Comparison of ENCODE assay signal across 2 cellular contexts in the genomic region with DNA sequence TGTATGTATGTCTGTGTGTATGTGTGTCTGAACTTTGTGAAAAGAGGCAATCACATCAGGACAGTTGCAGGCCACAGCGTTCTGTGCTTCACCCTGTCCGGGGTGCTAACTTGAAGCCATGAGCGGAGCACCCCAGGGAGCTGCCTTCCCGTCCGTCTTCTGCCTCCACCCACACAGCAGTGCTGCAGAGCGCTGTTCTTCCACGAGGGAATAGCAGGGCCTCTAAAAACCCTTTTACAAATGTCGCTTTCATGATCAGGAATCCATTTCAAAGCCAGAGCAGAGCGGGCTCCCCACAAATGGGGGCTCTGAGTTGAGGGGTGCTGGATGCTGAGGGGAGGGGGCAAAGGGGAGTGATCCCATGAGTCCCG.
TF ChIP-seq lines count a peak whose summit lies in the region.

No MANE protein-coding gene starts in this region.

TF ChIP-seq in HepG2, 621 proteins besides CTCF, POLR2A, EP300 and RAD21 (continued from another document):
- TF ChIP-seq, protein P1, sequence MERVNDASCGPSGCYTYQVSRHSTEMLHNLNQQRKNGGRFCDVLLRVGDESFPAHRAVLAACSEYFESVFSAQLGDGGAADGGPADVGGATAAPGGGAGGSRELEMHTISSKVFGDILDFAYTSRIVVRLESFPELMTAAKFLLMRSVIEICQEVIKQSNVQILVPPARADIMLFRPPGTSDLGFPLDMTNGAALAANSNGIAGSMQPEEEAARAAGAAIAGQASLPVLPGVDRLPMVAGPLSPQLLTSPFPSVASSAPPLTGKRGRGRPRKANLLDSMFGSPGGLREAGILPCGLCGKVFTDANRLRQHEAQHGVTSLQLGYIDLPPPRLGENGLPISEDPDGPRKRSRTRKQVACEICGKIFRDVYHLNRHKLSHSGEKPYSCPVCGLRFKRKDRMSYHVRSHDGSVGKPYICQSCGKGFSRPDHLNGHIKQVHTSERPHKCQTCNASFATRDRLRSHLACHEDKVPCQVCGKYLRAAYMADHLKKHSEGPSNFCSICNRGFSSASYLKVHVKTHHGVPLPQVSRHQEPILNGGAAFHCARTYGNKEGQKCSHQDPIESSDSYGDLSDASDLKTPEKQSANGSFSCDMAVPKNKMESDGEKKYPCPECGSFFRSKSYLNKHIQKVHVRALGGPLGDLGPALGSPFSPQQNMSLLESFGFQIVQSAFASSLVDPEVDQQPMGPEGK (CRISPR knock-in tag; IDR thresholded peaks at IDR 0.05): no peak
TF ChIP-seq in HepG2: peak in this region for 1.

TF ChIP-seq in H1, 55 proteins besides CTCF, POLR2A, EP300 and RAD21 (continued from another document):
- no peak for TF ChIP-seq TCF12 (IDR thresholded peaks at IDR 0.05; ENCODE audit: low read depth, low read length)
- no peak for TF ChIP-seq MAFK (IDR thresholded peaks at IDR 0.05; ENCODE audit: low read depth, low read length)
- TF ChIP-seq CTBP2 (IDR thresholded peaks at IDR 0.05; ENCODE audit: borderline replicate concordance, insufficient read depth, insufficient read length, low read length): no peak
- no peak for TF ChIP-seq CBX5 (IDR thresholded peaks at IDR 0.05; ENCODE audit: low read depth, low read length)
- TF ChIP-seq CBX8 (IDR thresholded peaks at IDR 0.05; ENCODE audit: borderline replicate concordance, low read depth, low read length): no peak
- TF ChIP-seq, protein P2, sequence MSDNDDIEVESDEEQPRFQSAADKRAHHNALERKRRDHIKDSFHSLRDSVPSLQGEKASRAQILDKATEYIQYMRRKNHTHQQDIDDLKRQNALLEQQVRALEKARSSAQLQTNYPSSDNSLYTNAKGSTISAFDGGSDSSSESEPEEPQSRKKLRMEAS (IDR thresholded peaks at IDR 0.05): no peak
- no peak for TF ChIP-seq FOSL1 (IDR thresholded peaks at IDR 0.05; ENCODE audit: insufficient read depth, low read depth, low read length)
- no peak for TF ChIP-seq YY1 (IDR thresholded peaks at IDR 0.05; ENCODE audit: low read depth, low read length)
- TF ChIP-seq PHF8 (conservative IDR thresholded peaks at IDR 0.05; ENCODE audit: low read depth, low read length): no peak
- TF ChIP-seq RNF2 (IDR thresholded peaks at IDR 0.05; ENCODE audit: borderline replicate concordance, low read depth, low read length, missing control alignments, poor library complexity, severe bottlenecking): no peak
- TF ChIP-seq CEBPB (IDR thresholded peaks at IDR 0.05; ENCODE audit: low read depth, low read length): no peak
- TF ChIP-seq TEAD4 (IDR thresholded peaks at IDR 0.05; ENCODE audit: low read depth, low read length): no peak
- no peak for TF ChIP-seq RBBP5 (IDR thresholded peaks at IDR 0.05; ENCODE audit: borderline replicate concordance, low read depth, low read length)
- no peak for TF ChIP-seq KDM1A (IDR thresholded peaks at IDR 0.05; ENCODE audit: borderline replicate concordance, low read length)
TF ChIP-seq in H1: peak in this region for 0.
